In genomic region chr18:61261870-61262269, GRCh38 we compare ENCODE assay signal across 22 cellular contexts.
DNase-seq lines count a peak whose midpoint lies in the region; ATAC-seq and TF ChIP-seq lines count a peak whose summit lies in the region.
"Had no signal": no experiment of that assay in that cellular context is flagged by ENCODE, and none has a peak within 500 bp of the region (broad histone marks: within the 10 kb centered on the region; RNA-seq: fewer than 3 reads in every experiment).

No MANE protein-coding gene starts in this region.

- CTCF ChIA-PET in mammary epithelial cell (lab: Charles Lee; ENCODE audit: low non-redundant PET), result no interaction called here

- 48% methylated on average over 2 of the region's 2 CpGs for WGBS in mammary epithelial cell (ENCODE audit: low coverage, missing lambda C conversion rate)

- H3K9me3 ChIP-seq in mammary epithelial cell (replicated peaks; ENCODE audit: insufficient read depth, low read length), result no peaks in the 10 kb centered on the region
- H3K9me3 ChIP-seq in breast epithelium, result no peaks in the 10 kb centered on the region
- H3K9me3 ChIP-seq in RWPE2 (ENCODE audit: severe bottlenecking), result no peaks in the 10 kb centered on the region
- H3K9me3 ChIP-seq in neural progenitor cell (ENCODE audit: low read depth), result no peaks in the 10 kb centered on the region
- H3K9me3 ChIP-seq: BLaER1 had no signal

- intact Hi-C loops in mammary epithelial cell (cut with micrococcal nuclease) (no loop called here), breast epithelium (cut with DNase I; ENCODE audit: low total_unique reads) (no loop called here)

- no peaks in the 10 kb centered on the region for H3K79me2 ChIP-seq in mammary epithelial cell (ENCODE audit: insufficient read depth, low read length)
- no peaks in the 10 kb centered on the region for H3K79me2 ChIP-seq in neural progenitor cell (ENCODE audit: low read depth)

- TF ChIP-seq CTCF in mammary epithelial cell (conservative IDR thresholded peaks at IDR 0.05 in 1 of 2, IDR thresholded peaks at IDR 0.05 in 1 of 2; ENCODE audit: extremely low read depth in 1 of 2, insufficient read depth in 1 of 2, low read depth in 1 of 2, low read length in 2 of 2) (no peak), breast epithelium (IDR thresholded peaks at IDR 0.05) (no peak), RWPE2 (IDR thresholded peaks at IDR 0.05; ENCODE audit: poor library complexity, severe bottlenecking) (no peak), foreskin keratinocyte (conservative IDR thresholded peaks at IDR 0.05) (no peak), neural progenitor cell (IDR thresholded peaks at IDR 0.05) (no peak)

- H3K4me2 ChIP-seq in mammary epithelial cell (ENCODE audit: insufficient read depth, low read depth, low read length) (no peak overlapping the region), neural progenitor cell (no peak overlapping the region)
- H3K4me2 ChIP-seq: BLaER1, KMS-11 had no signal

- dilution Hi-C loops in mammary epithelial cell (cut with HindIII; ENCODE audit: low sequenced_read_pairs), result no loop called here

- H3K4me3 ChIP-seq in mammary epithelial cell (replicated peaks in 1 of 3; ENCODE audit: insufficient read depth in 1 of 3, low read depth in 2 of 3, low read length in 3 of 3), result no peak overlapping the region
- no peak overlapping the region for H3K4me3 ChIP-seq in breast epithelium
- no peak overlapping the region for H3K4me3 ChIP-seq in RWPE2 (ENCODE audit: severe bottlenecking)
- H3K4me3 ChIP-seq in neural progenitor cell, result no peak overlapping the region
- H3K4me3 ChIP-seq: BLaER1, GM23248 had no signal

- DNase-seq in mammary epithelial cell (peak; percentile 35), breast epithelium (ENCODE audit: low spot score in 2 of 2) (no peak), RWPE2 (ENCODE audit: low spot score) (no peak), foreskin keratinocyte (peak; percentile 11 to 42), neural progenitor cell (ENCODE audit: low spot score) (no peak), KBM-7 (no peak), globus pallidus (ENCODE audit: low spot score) (no peak)
- DNase-seq: CD4-positive, CD25-positive, alpha-beta regulatory T cell; GM23248; H7; IMR-90; NCI-H1092; NCI-H1417 treated with DMSO at 0.1 percent for 48 hours; NCI-H187 treated with DMSO at 0.1 percent for 48 hours; NCI-H2171 treated with DMSO at 0.1 percent for 48 hours; NCI-H345; NCI-H510A treated with DMSO at 0.1 percent for 48 hours; NCI-H82; RPMI8226; SHP77 had no signal

- H2AFZ ChIP-seq in mammary epithelial cell (ENCODE audit: low read depth, low read length) (no peak overlapping the region), neural progenitor cell (replicated peaks) (no peak overlapping the region)
- H2AFZ ChIP-seq: GM23248 had no signal

- H3K27ac Mint-ChIP-seq in neural progenitor cell, result no peak overlapping the region

- in situ Hi-C loops in mammary epithelial cell (cut with MboI; ENCODE audit: low sequenced_read_pairs in 2 of 2) (no loop called here), KBM-7 (cut with MboI; ENCODE audit: low pct_unique_long_range_greater_than_20kb, low sequenced_read_pairs) (no loop called here)

- no peak overlapping the region for H3K27ac ChIP-seq in mammary epithelial cell (ENCODE audit: insufficient read depth, low read depth, low read length)
- H3K27ac ChIP-seq in breast epithelium, result no peak overlapping the region
- no peak overlapping the region for H3K27ac ChIP-seq in RWPE2 (ENCODE audit: poor library complexity, severe bottlenecking)
- no peak overlapping the region for H3K27ac ChIP-seq in foreskin keratinocyte
- no peak overlapping the region for H3K27ac ChIP-seq in neural progenitor cell
- H3K27ac ChIP-seq: BLaER1, GM23248, KMS-11 had no signal

- no peak for TF ChIP-seq POLR2A in breast epithelium (IDR thresholded peaks at IDR 0.05)

- no peaks in the 10 kb centered on the region for H4K20me1 ChIP-seq in mammary epithelial cell (ENCODE audit: insufficient read depth, low read length)
- no peaks in the 10 kb centered on the region for H4K20me1 ChIP-seq in neural progenitor cell (ENCODE audit: low read depth)
- H4K20me1 ChIP-seq: BLaER1 had no signal

- H3K4me1 ChIP-seq in mammary epithelial cell (ENCODE audit: insufficient read depth, low read length) (no peaks in the 10 kb centered on the region), breast epithelium (no peaks in the 10 kb centered on the region), RWPE2 (ENCODE audit: insufficient read depth, poor library complexity, severe bottlenecking) (no peaks in the 10 kb centered on the region), foreskin keratinocyte (no peaks in the 10 kb centered on the region), neural progenitor cell (peaks cover 5% of the 10 kb centered on the region)
- H3K4me1 ChIP-seq: BLaER1 had no signal

- no peaks in the 10 kb centered on the region for H3K36me3 Mint-ChIP-seq in neural progenitor cell
- H3K36me3 Mint-ChIP-seq: CD4-positive, CD25-positive, alpha-beta regulatory T cell had no signal

- peaks cover 3% of the 10 kb centered on the region for H3K4me1 Mint-ChIP-seq in neural progenitor cell
- H3K4me1 Mint-ChIP-seq: CD4-positive, CD25-positive, alpha-beta regulatory T cell had no signal

- no TSS peak for BruUV-seq in mammary epithelial cell (replicated peaks; lab: Mats Ljungman, UMichigan)

- H3F3A ChIP-seq in neural progenitor cell (ENCODE audit: low read depth), result no peaks in the 10 kb centered on the region

- H3K4me3 Mint-ChIP-seq in neural progenitor cell, result no peak overlapping the region
- H3K4me3 Mint-ChIP-seq: CD4-positive, CD25-positive, alpha-beta regulatory T cell had no signal

- H3K27me3 Mint-ChIP-seq in neural progenitor cell (ENCODE audit: insufficient read depth, low read depth), result peaks cover 3% of the 10 kb centered on the region
- H3K27me3 Mint-ChIP-seq: CD4-positive, CD25-positive, alpha-beta regulatory T cell had no signal

- peak; percentile 27; the same call in 1 of the 3 replicates for ATAC-seq in RWPE2 (ENCODE audit: low read depth)
- ATAC-seq in foreskin keratinocyte, result peak; percentile 68

- H3K36me3 ChIP-seq in mammary epithelial cell (ENCODE audit: insufficient read depth, low read length) (no peaks in the 10 kb centered on the region), breast epithelium (no peaks in the 10 kb centered on the region), RWPE2 (ENCODE audit: low read depth) (no peaks in the 10 kb centered on the region), neural progenitor cell (no peaks in the 10 kb centered on the region)
- H3K36me3 ChIP-seq: BLaER1 had no signal

- H3K27me3 ChIP-seq in mammary epithelial cell (ENCODE audit: insufficient read depth, low read length) (no peaks in the 10 kb centered on the region), breast epithelium (no peaks in the 10 kb centered on the region), RWPE2 (ENCODE audit: insufficient read depth, poor library complexity, severe bottlenecking) (no peaks in the 10 kb centered on the region), foreskin keratinocyte (no peaks in the 10 kb centered on the region), neural progenitor cell (no peaks in the 10 kb centered on the region)
- H3K27me3 ChIP-seq: BLaER1 had no signal

- H3K9me3 Mint-ChIP-seq in neural progenitor cell, result peaks cover 5% of the 10 kb centered on the region

- H3K9ac ChIP-seq in mammary epithelial cell (ENCODE audit: insufficient read depth, low read length) (no peak overlapping the region), neural progenitor cell (no peak overlapping the region)
- H3K9ac ChIP-seq: BLaER1, GM23248, KMS-11 had no signal

Comparison
In these comparisons a context has a peak if more than half of its experiments do, and no peak if none do; other contexts are left out.
1. DNase-seq: peak in mammary epithelial cell (single experiment) and foreskin keratinocyte (2 of 2); none in breast epithelium (0 of 2), RWPE2 (single experiment), neural progenitor cell (single experiment), KBM-7 (single experiment) and globus pallidus (single experiment).